In the genomic region with DNA sequence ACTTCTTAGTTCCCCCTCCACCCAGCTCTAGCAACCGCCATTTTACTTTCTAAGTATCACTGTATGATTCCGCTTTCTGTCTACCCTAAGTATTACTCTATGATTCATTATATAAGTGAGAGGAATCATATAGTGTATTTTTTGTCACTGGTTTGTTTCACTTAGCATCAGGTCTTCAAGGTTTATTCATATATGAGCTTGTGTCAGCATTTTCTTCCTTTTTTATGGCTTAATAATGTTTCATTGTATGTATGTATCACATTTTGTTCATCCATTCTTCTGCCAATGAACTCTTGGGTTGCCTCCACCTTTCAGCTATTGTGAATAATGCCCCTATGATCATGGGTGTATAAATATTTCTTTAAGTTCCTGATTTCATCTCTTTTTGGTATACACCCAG, we compare ENCODE assay signal across 11 cellular contexts.
"Had no signal": no experiment of that assay in that cellular context is flagged by ENCODE, and none has a peak within 500 bp of the region (broad histone marks: within the 10 kb centered on the region; RNA-seq: fewer than 3 reads in every experiment).

No MANE protein-coding gene starts in this region.

- H2AFZ ChIP-seq: GM23248, GM23338 had no signal

- H3K4me2 ChIP-seq: GM23338 had no signal

- H3K36me3 ChIP-seq: HAP-1 had no signal

- H3K27ac ChIP-seq: GM23248 had no signal

- DNase-seq: GM23248, GOT3, H7, H9, HCEC 1CT, HFFc6 had no signal

- H3K9me3 ChIP-seq: HAP-1 had no signal

- H3K9ac ChIP-seq: GM23248 had no signal

- H3K4me3 ChIP-seq: GM23248, GM23338, HAP-1 had no signal

- FAIRE-seq: H1, H54 had no signal

- ATAC-seq: GM23338, HCT116 had no signal
